In the genomic region with DNA sequence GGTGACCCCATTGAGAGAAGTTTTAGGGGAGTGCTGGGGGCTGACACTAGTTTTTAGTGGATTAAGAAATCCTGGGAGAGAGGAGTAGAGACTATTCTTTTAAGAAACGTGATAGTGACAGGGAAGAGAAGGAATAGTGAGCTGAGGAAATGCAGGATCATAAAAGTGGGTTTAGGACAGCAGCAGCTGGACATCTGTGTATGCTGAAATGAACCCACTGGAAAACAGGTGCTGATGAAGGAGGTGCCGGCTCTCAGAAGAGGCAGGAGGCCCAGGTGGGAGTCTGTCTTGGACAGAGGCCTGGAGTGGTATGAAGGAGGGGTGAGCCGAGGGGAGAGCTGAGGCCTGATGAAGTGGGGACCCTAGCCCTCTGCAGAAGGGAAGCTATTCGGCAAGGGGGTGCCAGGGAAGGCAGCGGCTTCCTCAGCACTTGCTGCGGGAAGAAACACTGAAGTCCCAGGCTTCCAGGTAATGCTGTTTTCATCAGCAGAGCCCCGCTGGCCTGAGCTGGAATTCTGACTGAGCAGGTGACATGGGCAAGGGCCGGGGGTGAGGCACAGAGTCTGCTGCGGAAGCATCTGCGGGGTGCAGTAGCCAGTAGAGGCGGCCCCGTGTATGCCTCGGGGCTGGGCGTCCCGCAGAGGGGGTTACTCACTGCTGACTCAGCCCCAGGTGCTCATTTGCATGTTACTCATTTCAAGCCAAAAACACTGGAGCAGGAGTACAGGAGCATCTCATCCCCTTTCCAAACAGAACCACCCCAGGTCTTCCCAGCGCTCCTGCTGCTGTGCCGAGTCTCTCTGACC, we compare ENCODE assay signal across 9 cellular contexts.
DNase-seq lines count a peak whose midpoint lies in the region; ATAC-seq and TF ChIP-seq lines count a peak whose summit lies in the region.
"Had no signal": no experiment of that assay in that cellular context is flagged by ENCODE, and none has a peak within 500 bp of the region (broad histone marks: within the 10 kb centered on the region; RNA-seq: fewer than 3 reads in every experiment).

No MANE protein-coding gene starts in this region.

- peak overlapping the region in 4 of 10 experiments; percentile 7 to 27 (median 10); a peak in 1 of 20 replicates for H3K4me3 ChIP-seq in BLaER1 treated with 17β-estradiol and CSF1 and Interleukin-3, amounts not matched to agents 10 nM and 100 nM
- no peak overlapping the region for H3K4me3 ChIP-seq in upper lobe of left lung

- H4K20me1 ChIP-seq in BLaER1 treated with 17β-estradiol and CSF1 and Interleukin-3, amounts not matched to agents 10 nM and 100 nM = no peaks in the 10 kb centered on the region

- TF ChIP-seq POLR2A in GM19193 (IDR thresholded peaks at IDR 0.05; ENCODE audit: extremely low read depth, insufficient read depth, insufficient read length) = peak; percentile 53
- TF ChIP-seq POLR2A in upper lobe of left lung (IDR thresholded peaks at IDR 0.05) = no peak

- H3K27ac ChIP-seq in BLaER1 treated with 17β-estradiol and CSF1 and Interleukin-3, amounts not matched to agents 10 nM and 100 nM = peak overlapping the region in 6 of 11 experiments; percentile 14 to 71 (median 63); a peak in 9 of 22 replicates
- H3K27ac ChIP-seq in upper lobe of left lung = no peak overlapping the region
- H3K27ac ChIP-seq: HL-60 had no signal

- DNase-seq in SW480 (ENCODE audit: low spot score) = peak; percentile 73
- DNase-seq in iPS-NIHi7 (ENCODE audit: extremely low spot score) = peak; percentile 84
- peak in 1 of 2 donors; percentile 52 for DNase-seq in upper lobe of left lung
- no peak for DNase-seq in cerebellar nuclear complex (lab: John Stamatoyannopoulos, UW)
- DNase-seq in NCI-H2196 treated with DMSO at 0.1 percent for 48 hours (lab: John Stamatoyannopoulos, UW; ENCODE audit: unreplicated experiment) = no peak

- H3K9ac ChIP-seq in BLaER1 treated with 17β-estradiol and CSF1 and Interleukin-3, amounts not matched to agents 10 nM and 100 nM = peak overlapping the region in 5 of 11 experiments; percentile 5 to 55 (median 34); a peak in 8 of 22 replicates

- peaks cover 0 to 14% (median 0%) of the 10 kb centered on the region in 11 experiments; a peak in 2 of 22 replicates for H3K27me3 ChIP-seq in BLaER1 treated with 17β-estradiol and CSF1 and Interleukin-3, amounts not matched to agents 10 nM and 100 nM
- no peaks in the 10 kb centered on the region for H3K27me3 ChIP-seq in upper lobe of left lung

- H3K4me2 ChIP-seq in BLaER1 treated with 17β-estradiol and CSF1 and Interleukin-3, amounts not matched to agents 10 nM and 100 nM = peak overlapping the region; percentile 45 to 94 (median 86)

- H3K9me3 ChIP-seq in BLaER1 treated with 17β-estradiol and CSF1 and Interleukin-3, amounts not matched to agents 10 nM and 100 nM (replicated peaks in 1 of 11) = peaks cover 0 to 4% (median 0%) of the 10 kb centered on the region in 11 experiments; a peak in 1 of 22 replicates
- H3K9me3 ChIP-seq in upper lobe of left lung = no peaks in the 10 kb centered on the region

- TF ChIP-seq CTCF in upper lobe of left lung (IDR thresholded peaks at IDR 0.05) = no peak

- H3K36me3 ChIP-seq in BLaER1 treated with 17β-estradiol and CSF1 and Interleukin-3, amounts not matched to agents 10 nM and 100 nM = no peaks in the 10 kb centered on the region
- H3K36me3 ChIP-seq in upper lobe of left lung = no peaks in the 10 kb centered on the region

- 72 to 79% methylated on average over 8 to 17 of the region's 17 CpGs for WGBS in upper lobe of left lung, 2 donors

- ATAC-seq in HG03095 (IDR thresholded peaks at IDR 0.05; ENCODE audit: unreplicated experiment) (peak; percentile 70), upper lobe of left lung (ENCODE audit: low FRiP score in 2 of 2) (peak; percentile 21 to 58)

- TF ChIP-seq EP300 in upper lobe of left lung (IDR thresholded peaks at IDR 0.05) = no peak

- peaks cover 17 to 60% (median 52%) of the 10 kb centered on the region in 10 experiments for H3K4me1 ChIP-seq in BLaER1 treated with 17β-estradiol and CSF1 and Interleukin-3, amounts not matched to agents 10 nM and 100 nM
- H3K4me1 ChIP-seq in upper lobe of left lung = no peaks in the 10 kb centered on the region

Comparison
In these comparisons a context has a peak if more than half of its experiments do, and no peak if none do; other contexts are left out.
1. H3K27ac ChIP-seq: peak in BLaER1 treated with 17β-estradiol and CSF1 and Interleukin-3, amounts not matched to agents 10 nM and 100 nM (6 of 11); none in upper lobe of left lung (0 of 4).
2. DNase-seq: peak in SW480 (single experiment) and iPS-NIHi7 (single experiment); none in cerebellar nuclear complex (0 of 2) and NCI-H2196 treated with DMSO at 0.1 percent for 48 hours (single experiment).